ENCODE assay signal across 15 cellular contexts in genomic region chr5:100787648-100788047, GRCh38.
DNase-seq lines count a peak whose midpoint lies in the region; ATAC-seq, FAIRE-seq and TF ChIP-seq lines count a peak whose summit lies in the region.
"Had no signal": no experiment of that assay in that cellular context is flagged by ENCODE, and none has a peak within 500 bp of the region (broad histone marks: within the 10 kb centered on the region; RNA-seq: fewer than 3 reads in every experiment).

No MANE protein-coding gene starts in this region.

- H3K36me3 Mint-ChIP-seq in activated naive CD8-positive, alpha-beta T cell treated with anti-CD3 and anti-CD28 coated beads for 36 hours, result peaks cover 6% of the 10 kb centered on the region

- H3K9me3 Mint-ChIP-seq in activated naive CD8-positive, alpha-beta T cell treated with anti-CD3 and anti-CD28 coated beads for 36 hours, result peaks cover 5% of the 10 kb centered on the region

- no peaks in the 10 kb centered on the region for H3K27me3 Mint-ChIP-seq in activated naive CD8-positive, alpha-beta T cell treated with anti-CD3 and anti-CD28 coated beads for 36 hours
- H3K27me3 Mint-ChIP-seq: activated CD4-positive, alpha-beta T cell treated with anti-CD3 and anti-CD28 coated beads for 36 hours had no signal

- no peak overlapping the region for H3K4me3 Mint-ChIP-seq in activated naive CD8-positive, alpha-beta T cell treated with anti-CD3 and anti-CD28 coated beads for 36 hours
- H3K4me3 Mint-ChIP-seq: activated CD4-positive, alpha-beta T cell treated with anti-CD3 and anti-CD28 coated beads for 36 hours; activated naive CD4-positive, alpha-beta T cell treated with anti-CD3 and anti-CD28 coated beads for 36 hours; naive thymus-derived CD8-positive, alpha-beta T cell had no signal

- no peak overlapping the region for H3K27ac Mint-ChIP-seq in activated naive CD8-positive, alpha-beta T cell treated with anti-CD3 and anti-CD28 coated beads for 36 hours
- H3K27ac Mint-ChIP-seq: activated CD4-positive, alpha-beta T cell treated with anti-CD3 and anti-CD28 coated beads for 36 hours; activated naive CD4-positive, alpha-beta T cell treated with anti-CD3 and anti-CD28 coated beads for 36 hours; naive thymus-derived CD8-positive, alpha-beta T cell had no signal

- TF ChIP-seq POLR2A in GM12892 (IDR thresholded peaks at IDR 0.05; ENCODE audit: low read depth, low read length) (no peak), erythroblast (IDR thresholded peaks at IDR 0.05; ENCODE audit: low read length) (no peak)

- peak; percentile 62 for ATAC-seq in GM19452 (IDR thresholded peaks at IDR 0.05; ENCODE audit: unreplicated experiment)
- peak; percentile 86 for ATAC-seq in HG02852 (IDR thresholded peaks at IDR 0.05; ENCODE audit: unreplicated experiment)
- ATAC-seq in HG03460 (IDR thresholded peaks at IDR 0.05; ENCODE audit: unreplicated experiment), result peak; percentile 76
- ATAC-seq: activated CD4-positive, alpha-beta T cell treated with anti-CD3 and anti-CD28 coated beads for 36 hours; HCT116; naive thymus-derived CD8-positive, alpha-beta T cell had no signal

- peak; percentile 89 for FAIRE-seq in GM12892 (lab: Jason Lieb, UNC)
- FAIRE-seq: G401.6, kidney had no signal

- H3K4me1 Mint-ChIP-seq in activated naive CD8-positive, alpha-beta T cell treated with anti-CD3 and anti-CD28 coated beads for 36 hours, result peaks cover 9% of the 10 kb centered on the region

- DNase-seq in GM12892 (ENCODE audit: insufficient read length), result no peak
- no peak for DNase-seq in activated naive CD8-positive, alpha-beta T cell treated with anti-CD3 and anti-CD28 coated beads for 36 hours
- DNase-seq in erythroblast (lab: John Stamatoyannopoulos, UW), result no peak
- no peak for DNase-seq in NCI-H446 (lab: John Stamatoyannopoulos, UW)
- DNase-seq in germinal center (ENCODE audit: low spot score), result no peak
- DNase-seq: activated CD4-positive, alpha-beta T cell treated with anti-CD3 and anti-CD28 coated beads for 36 hours; activated naive CD4-positive, alpha-beta T cell treated with anti-CD3 and anti-CD28 coated beads for 36 hours; kidney; naive thymus-derived CD8-positive, alpha-beta T cell; NCI-H526 had no signal
